In the genomic region with DNA sequence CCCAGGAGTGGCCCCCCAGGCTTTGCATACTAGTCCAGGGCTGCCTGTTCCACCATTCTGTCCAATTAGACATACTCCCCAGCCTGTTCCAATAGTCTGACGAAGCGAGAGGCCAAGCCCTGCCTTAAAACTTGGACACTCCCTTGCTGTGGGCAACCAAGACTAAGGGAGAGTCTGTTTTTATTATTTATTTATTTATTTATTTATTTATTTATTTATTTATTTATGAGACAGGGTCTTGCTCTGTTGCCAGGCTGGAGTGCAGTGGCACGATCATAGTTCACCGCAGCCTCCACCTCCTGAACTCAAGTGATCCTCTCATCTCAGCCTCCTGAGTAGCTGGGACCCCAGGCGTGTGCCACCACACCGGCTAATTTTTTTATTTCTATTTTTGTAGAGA, we compare ENCODE assay signal across 2 cellular contexts.
TF ChIP-seq lines count a peak whose summit lies in the region.

No MANE protein-coding gene starts in this region.

TF ChIP-seq in A549, 52 proteins besides CTCF, POLR2A, EP300 and RAD21 (continued from another document):
- TF ChIP-seq, protein P1, sequence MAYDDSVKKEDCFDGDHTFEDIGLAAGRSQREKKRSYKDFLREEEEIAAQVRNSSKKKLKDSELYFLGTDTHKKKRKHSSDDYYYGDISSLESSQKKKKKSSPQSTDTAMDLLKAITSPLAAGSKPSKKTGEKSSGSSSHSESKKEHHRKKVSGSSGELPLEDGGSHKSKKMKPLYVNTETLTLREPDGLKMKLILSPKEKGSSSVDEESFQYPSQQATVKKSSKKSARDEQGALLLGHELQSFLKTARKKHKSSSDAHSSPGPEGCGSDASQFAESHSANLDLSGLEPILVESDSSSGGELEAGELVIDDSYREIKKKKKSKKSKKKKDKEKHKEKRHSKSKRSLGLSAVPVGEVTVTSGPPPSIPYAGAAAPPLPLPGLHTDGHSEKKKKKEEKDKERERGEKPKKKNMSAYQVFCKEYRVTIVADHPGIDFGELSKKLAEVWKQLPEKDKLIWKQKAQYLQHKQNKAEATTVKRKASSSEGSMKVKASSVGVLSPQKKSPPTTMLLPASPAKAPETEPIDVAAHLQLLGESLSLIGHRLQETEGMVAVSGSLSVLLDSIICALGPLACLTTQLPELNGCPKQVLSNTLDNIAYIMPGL (CRISPR knock-in tag; IDR thresholded peaks at IDR 0.05; ENCODE audit: borderline replicate concordance) = no peak

TF ChIP-seq in HEK293, 187 proteins besides CTCF, POLR2A, EP300 and RAD21 (continued from another document and continues in another):
- TF ChIP-seq, protein P2, sequence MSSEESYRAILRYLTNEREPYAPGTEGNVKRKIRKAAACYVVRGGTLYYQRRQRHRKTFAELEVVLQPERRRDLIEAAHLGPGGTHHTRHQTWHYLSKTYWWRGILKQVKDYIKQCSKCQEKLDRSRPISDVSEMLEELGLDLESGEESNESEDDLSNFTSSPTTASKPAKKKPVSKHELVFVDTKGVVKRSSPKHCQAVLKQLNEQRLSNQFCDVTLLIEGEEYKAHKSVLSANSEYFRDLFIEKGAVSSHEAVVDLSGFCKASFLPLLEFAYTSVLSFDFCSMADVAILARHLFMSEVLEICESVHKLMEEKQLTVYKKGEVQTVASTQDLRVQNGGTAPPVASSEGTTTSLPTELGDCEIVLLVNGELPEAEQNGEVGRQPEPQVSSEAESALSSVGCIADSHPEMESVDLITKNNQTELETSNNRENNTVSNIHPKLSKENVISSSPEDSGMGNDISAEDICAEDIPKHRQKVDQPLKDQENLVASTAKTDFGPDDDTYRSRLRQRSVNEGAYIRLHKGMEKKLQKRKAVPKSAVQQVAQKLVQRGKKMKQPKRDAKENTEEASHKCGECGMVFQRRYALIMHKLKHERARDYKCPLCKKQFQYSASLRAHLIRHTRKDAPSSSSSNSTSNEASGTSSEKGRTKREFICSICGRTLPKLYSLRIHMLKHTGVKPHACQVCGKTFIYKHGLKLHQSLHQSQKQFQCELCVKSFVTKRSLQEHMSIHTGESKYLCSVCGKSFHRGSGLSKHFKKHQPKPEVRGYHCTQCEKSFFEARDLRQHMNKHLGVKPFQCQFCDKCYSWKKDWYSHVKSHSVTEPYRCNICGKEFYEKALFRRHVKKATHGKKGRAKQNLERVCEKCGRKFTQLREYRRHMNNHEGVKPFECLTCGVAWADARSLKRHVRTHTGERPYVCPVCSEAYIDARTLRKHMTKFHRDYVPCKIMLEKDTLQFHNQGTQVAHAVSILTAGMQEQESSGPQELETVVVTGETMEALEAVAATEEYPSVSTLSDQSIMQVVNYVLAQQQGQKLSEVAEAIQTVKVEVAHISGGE (tag by site-specific recombination; conservative IDR thresholded peaks at IDR 0.05; ENCODE audit: low read depth) = peak; percentile 49
- TF ChIP-seq ZNF140 (tag by site-specific recombination; IDR thresholded peaks at IDR 0.05) = 0 out of 2 replicates have a peak, but pooled peaks have one; percentile 12
- TF ChIP-seq, protein P3, sequence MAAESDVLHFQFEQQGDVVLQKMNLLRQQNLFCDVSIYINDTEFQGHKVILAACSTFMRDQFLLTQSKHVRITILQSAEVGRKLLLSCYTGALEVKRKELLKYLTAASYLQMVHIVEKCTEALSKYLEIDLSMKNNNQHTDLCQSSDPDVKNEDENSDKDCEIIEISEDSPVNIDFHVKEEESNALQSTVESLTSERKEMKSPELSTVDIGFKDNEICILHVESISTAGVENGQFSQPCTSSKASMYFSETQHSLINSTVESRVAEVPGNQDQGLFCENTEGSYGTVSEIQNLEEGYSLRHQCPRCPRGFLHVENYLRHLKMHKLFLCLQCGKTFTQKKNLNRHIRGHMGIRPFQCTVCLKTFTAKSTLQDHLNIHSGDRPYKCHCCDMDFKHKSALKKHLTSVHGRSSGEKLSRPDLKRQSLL (tag by site-specific recombination; IDR thresholded peaks at IDR 0.05) = no peak
- TF ChIP-seq ZNF433 (tag by site-specific recombination; IDR thresholded peaks at IDR 0.05; ENCODE audit: low read depth) = peak; percentile 54; the same call in 1 of the 2 replicates
- TF ChIP-seq, protein P4, sequence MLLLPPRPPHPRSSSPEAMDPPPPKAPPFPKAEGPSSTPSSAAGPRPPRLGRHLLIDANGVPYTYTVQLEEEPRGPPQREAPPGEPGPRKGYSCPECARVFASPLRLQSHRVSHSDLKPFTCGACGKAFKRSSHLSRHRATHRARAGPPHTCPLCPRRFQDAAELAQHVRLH (tag by site-specific recombination; IDR thresholded peaks at IDR 0.05) = no peak
- TF ChIP-seq ZNF221 (tag by site-specific recombination; IDR thresholded peaks at IDR 0.05; ENCODE audit: borderline replicate concordance) = no peak
- no peak for TF ChIP-seq ZNF768 (tag by site-specific recombination; IDR thresholded peaks at IDR 0.05)
- no peak for TF ChIP-seq ZNF133 (tag by site-specific recombination; IDR thresholded peaks at IDR 0.05)
- no peak for TF ChIP-seq ZNF302 (tag by site-specific recombination; IDR thresholded peaks at IDR 0.05; ENCODE audit: low read depth)
- TF ChIP-seq ZNF623 (tag by site-specific recombination; IDR thresholded peaks at IDR 0.05) = peak; percentile 52; the same call in 1 of the 2 replicates
- 0 out of 2 replicates have a peak, but pooled peaks have one; percentile 15 for TF ChIP-seq ZNF654 (tag by site-specific recombination; IDR thresholded peaks at IDR 0.05; ENCODE audit: low read depth)
- no peak for TF ChIP-seq ZNF157 (tag by site-specific recombination; IDR thresholded peaks at IDR 0.05)
- no peak for TF ChIP-seq ZNF830 (tag by site-specific recombination; IDR thresholded peaks at IDR 0.05; ENCODE audit: low read depth)
- TF ChIP-seq ZNF426 (tag by site-specific recombination; IDR thresholded peaks at IDR 0.05) = peak; percentile 53
- TF ChIP-seq REPIN1 (tag by site-specific recombination; IDR thresholded peaks at IDR 0.05; ENCODE audit: low read depth) = no peak
- TF ChIP-seq, protein P5, sequence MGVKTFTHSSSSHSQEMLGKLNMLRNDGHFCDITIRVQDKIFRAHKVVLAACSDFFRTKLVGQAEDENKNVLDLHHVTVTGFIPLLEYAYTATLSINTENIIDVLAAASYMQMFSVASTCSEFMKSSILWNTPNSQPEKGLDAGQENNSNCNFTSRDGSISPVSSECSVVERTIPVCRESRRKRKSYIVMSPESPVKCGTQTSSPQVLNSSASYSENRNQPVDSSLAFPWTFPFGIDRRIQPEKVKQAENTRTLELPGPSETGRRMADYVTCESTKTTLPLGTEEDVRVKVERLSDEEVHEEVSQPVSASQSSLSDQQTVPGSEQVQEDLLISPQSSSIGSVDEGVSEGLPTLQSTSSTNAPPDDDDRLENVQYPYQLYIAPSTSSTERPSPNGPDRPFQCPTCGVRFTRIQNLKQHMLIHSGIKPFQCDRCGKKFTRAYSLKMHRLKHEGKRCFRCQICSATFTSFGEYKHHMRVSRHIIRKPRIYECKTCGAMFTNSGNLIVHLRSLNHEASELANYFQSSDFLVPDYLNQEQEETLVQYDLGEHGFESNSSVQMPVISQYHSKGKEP (tag by site-specific recombination; IDR thresholded peaks at IDR 0.05) = no peak
- TF ChIP-seq ZNF423 (tag by site-specific recombination; IDR thresholded peaks at IDR 0.05) = no peak
- TF ChIP-seq PRDM1 (tag by site-specific recombination; IDR thresholded peaks at IDR 0.05) = no peak
- TF ChIP-seq ZBTB8A (tag by site-specific recombination; IDR thresholded peaks at IDR 0.05) = peak; percentile 41; the same call in 1 of the 2 replicates
- no peak for TF ChIP-seq ZNF341 (tag by site-specific recombination; IDR thresholded peaks at IDR 0.05; ENCODE audit: low read depth)
- TF ChIP-seq ZNF138 (tag by site-specific recombination; IDR thresholded peaks at IDR 0.05; ENCODE audit: borderline replicate concordance) = 0 out of 2 replicates have a peak, but pooled peaks have one; percentile 44
- TF ChIP-seq ZNF394 (tag by site-specific recombination; IDR thresholded peaks at IDR 0.05; ENCODE audit: borderline replicate concordance) = peak; percentile 83
- no peak for TF ChIP-seq ZNF621 (tag by site-specific recombination; IDR thresholded peaks at IDR 0.05)
- TF ChIP-seq, protein P6, sequence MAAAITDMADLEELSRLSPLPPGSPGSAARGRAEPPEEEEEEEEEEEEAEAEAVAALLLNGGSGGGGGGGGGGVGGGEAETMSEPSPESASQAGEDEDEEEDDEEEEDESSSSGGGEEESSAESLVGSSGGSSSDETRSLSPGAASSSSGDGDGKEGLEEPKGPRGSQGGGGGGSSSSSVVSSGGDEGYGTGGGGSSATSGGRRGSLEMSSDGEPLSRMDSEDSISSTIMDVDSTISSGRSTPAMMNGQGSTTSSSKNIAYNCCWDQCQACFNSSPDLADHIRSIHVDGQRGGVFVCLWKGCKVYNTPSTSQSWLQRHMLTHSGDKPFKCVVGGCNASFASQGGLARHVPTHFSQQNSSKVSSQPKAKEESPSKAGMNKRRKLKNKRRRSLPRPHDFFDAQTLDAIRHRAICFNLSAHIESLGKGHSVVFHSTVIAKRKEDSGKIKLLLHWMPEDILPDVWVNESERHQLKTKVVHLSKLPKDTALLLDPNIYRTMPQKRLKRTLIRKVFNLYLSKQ (tag by site-specific recombination; IDR thresholded peaks at IDR 0.05; ENCODE audit: borderline replicate concordance) = no peak
- TF ChIP-seq ZNF416 (tag by site-specific recombination; IDR thresholded peaks at IDR 0.05) = no peak
- TF ChIP-seq KLF16 (tag by site-specific recombination; IDR thresholded peaks at IDR 0.05) = no peak
- TF ChIP-seq ZNF292 (tag by site-specific recombination; IDR thresholded peaks at IDR 0.05; ENCODE audit: borderline replicate concordance, low read depth) = no peak
- TF ChIP-seq, protein P7, sequence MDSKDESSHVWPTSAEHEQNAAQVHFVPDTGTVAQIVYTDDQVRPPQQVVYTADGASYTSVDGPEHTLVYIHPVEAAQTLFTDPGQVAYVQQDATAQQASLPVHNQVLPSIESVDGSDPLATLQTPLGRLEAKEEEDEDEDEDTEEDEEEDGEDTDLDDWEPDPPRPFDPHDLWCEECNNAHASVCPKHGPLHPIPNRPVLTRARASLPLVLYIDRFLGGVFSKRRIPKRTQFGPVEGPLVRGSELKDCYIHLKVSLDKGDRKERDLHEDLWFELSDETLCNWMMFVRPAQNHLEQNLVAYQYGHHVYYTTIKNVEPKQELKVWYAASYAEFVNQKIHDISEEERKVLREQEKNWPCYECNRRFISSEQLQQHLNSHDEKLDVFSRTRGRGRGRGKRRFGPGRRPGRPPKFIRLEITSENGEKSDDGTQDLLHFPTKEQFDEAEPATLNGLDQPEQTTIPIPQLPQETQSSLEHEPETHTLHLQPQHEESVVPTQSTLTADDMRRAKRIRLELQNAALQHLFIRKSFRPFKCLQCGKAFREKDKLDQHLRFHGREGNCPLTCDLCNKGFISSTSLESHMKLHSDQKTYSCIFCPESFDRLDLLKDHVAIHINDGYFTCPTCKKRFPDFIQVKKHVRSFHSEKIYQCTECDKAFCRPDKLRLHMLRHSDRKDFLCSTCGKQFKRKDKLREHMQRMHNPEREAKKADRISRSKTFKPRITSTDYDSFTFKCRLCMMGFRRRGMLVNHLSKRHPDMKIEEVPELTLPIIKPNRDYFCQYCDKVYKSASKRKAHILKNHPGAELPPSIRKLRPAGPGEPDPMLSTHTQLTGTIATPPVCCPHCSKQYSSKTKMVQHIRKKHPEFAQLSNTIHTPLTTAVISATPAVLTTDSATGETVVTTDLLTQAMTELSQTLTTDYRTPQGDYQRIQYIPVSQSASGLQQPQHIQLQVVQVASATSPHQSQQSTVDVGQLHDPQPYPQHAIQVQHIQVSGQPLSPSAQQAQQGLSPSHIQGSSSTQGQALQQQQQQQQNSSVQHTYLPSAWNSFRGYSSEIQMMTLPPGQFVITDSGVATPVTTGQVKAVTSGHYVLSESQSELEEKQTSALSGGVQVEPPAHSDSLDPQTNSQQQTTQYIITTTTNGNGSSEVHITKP (tag by site-specific recombination; IDR thresholded peaks at IDR 0.05) = no peak
- TF ChIP-seq, protein P8, sequence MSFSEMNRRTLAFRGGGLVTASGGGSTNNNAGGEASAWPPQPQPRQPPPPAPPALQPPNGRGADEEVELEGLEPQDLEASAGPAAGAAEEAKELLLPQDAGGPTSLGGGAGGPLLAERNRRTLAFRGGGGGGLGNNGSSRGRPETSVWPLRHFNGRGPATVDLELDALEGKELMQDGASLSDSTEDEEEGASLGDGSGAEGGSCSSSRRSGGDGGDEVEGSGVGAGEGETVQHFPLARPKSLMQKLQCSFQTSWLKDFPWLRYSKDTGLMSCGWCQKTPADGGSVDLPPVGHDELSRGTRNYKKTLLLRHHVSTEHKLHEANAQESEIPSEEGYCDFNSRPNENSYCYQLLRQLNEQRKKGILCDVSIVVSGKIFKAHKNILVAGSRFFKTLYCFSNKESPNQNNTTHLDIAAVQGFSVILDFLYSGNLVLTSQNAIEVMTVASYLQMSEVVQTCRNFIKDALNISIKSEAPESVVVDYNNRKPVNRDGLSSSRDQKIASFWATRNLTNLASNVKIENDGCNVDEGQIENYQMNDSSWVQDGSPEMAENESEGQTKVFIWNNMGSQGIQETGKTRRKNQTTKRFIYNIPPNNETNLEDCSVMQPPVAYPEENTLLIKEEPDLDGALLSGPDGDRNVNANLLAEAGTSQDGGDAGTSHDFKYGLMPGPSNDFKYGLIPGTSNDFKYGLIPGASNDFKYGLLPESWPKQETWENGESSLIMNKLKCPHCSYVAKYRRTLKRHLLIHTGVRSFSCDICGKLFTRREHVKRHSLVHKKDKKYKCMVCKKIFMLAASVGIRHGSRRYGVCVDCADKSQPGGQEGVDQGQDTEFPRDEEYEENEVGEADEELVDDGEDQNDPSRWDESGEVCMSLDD (tag by site-specific recombination; IDR thresholded peaks at IDR 0.05) = no peak
- no peak for TF ChIP-seq ZNF837 (tag by site-specific recombination; IDR thresholded peaks at IDR 0.05)
- no peak for TF ChIP-seq ZBTB17 (tag by site-specific recombination; IDR thresholded peaks at IDR 0.05)
- TF ChIP-seq, protein P9, sequence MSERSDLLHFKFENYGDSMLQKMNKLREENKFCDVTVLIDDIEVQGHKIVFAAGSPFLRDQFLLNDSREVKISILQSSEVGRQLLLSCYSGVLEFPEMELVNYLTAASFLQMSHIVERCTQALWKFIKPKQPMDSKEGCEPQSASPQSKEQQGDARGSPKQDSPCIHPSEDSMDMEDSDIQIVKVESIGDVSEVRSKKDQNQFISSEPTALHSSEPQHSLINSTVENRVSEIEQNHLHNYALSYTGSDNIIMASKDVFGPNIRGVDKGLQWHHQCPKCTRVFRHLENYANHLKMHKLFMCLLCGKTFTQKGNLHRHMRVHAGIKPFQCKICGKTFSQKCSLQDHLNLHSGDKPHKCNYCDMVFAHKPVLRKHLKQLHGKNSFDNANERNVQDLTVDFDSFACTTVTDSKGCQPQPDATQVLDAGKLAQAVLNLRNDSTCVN (tag by site-specific recombination; optimal IDR thresholded peaks at IDR 0.05) = no peak
- TF ChIP-seq ZNF274 (IDR thresholded peaks at IDR 0.05; ENCODE audit: low read length) = no peak
- TF ChIP-seq ZNF274 (tag by site-specific recombination; IDR thresholded peaks at IDR 0.05; ENCODE audit: borderline replicate concordance) = no peak
- TF ChIP-seq ZNF660 (tag by site-specific recombination; IDR thresholded peaks at IDR 0.05) = no peak
- no peak for TF ChIP-seq ZFP69B (tag by site-specific recombination; IDR thresholded peaks at IDR 0.05)
